In genomic region chr4:101806914-101807313, GRCh38 we compare ENCODE assay signal across 10 cellular contexts. TPM values are rescaled to one million over a fixed set of nuclear protein-coding genes. Genes with fewer than 3 reads are reported as not detected.
DNase-seq lines count a peak whose midpoint lies in the region; ATAC-seq and TF ChIP-seq lines count a peak whose summit lies in the region.
"Had no signal": no experiment of that assay in that cellular context is flagged by ENCODE, and none has a peak within 500 bp of the region (broad histone marks: within the 10 kb centered on the region; RNA-seq: fewer than 3 reads in every experiment).

No MANE protein-coding gene starts in this region.

- TF ChIP-seq CTCF in omental fat pad (IDR thresholded peaks at IDR 0.05) (no peak), transverse colon (IDR thresholded peaks at IDR 0.05) (no peak)

- POLR2A ChIA-PET in CD8-positive, alpha-beta memory T cell (lab: Charles Lee) = no interaction called here

- H3K27ac ChIP-seq in CD8-positive, alpha-beta memory T cell (ENCODE audit: low read depth, low read length) = no peak overlapping the region
- H3K27ac ChIP-seq in transverse colon = no peak overlapping the region

- 44 to 51% methylated on average over 2 of the region's 2 CpGs for WGBS in transverse colon (ENCODE audit: low coverage in 1 of 2), 2 donors

- DNase-seq in ACHN (peak; percentile 67), astrocyte of the hippocampus (ENCODE audit: low read depth, low spot score) (peak; percentile 25), omental fat pad (ENCODE audit: low spot score) (no peak), transverse colon (no peak), T-helper 9 cell (no peak)
- no peak for DNase-seq in CD8-positive, alpha-beta memory T cell
- DNase-seq: CD4-positive, CD25-positive, alpha-beta regulatory T cell had no signal

- no peaks in the 10 kb centered on the region for H3K4me1 ChIP-seq in CD8-positive, alpha-beta memory T cell (ENCODE audit: insufficient read depth, low read length)
- no peaks in the 10 kb centered on the region for H3K4me1 ChIP-seq in transverse colon

- H3K4me3 ChIP-seq in CD8-positive, alpha-beta memory T cell (ENCODE audit: low read length) = no peak overlapping the region
- no peak overlapping the region for H3K4me3 ChIP-seq in transverse colon

- H3K9me3 Mint-ChIP-seq in CD8-positive, alpha-beta memory T cell = no peaks in the 10 kb centered on the region
- H3K9me3 Mint-ChIP-seq: activated naive CD4-positive, alpha-beta T cell treated with anti-CD3 and anti-CD28 coated beads, Interleukin-2, amount 50 U/mL, for 24 hours had no signal

- CTCF ChIA-PET in CD8-positive, alpha-beta memory T cell (lab: Charles Lee) = no interaction called here

- no peaks in the 10 kb centered on the region for H3K9me3 ChIP-seq in CD8-positive, alpha-beta memory T cell (ENCODE audit: low read length)
- no peaks in the 10 kb centered on the region for H3K9me3 ChIP-seq in transverse colon

- H3K36me3 Mint-ChIP-seq in CD8-positive, alpha-beta memory T cell = no peaks in the 10 kb centered on the region
- H3K36me3 Mint-ChIP-seq: activated naive CD4-positive, alpha-beta T cell treated with anti-CD3 and anti-CD28 coated beads, Interleukin-2, amount 50 U/mL, for 24 hours; CD4-positive, CD25-positive, alpha-beta regulatory T cell had no signal

- ATAC-seq in GM19438 (IDR thresholded peaks at IDR 0.05; ENCODE audit: low read depth, unreplicated experiment) (peak; percentile 95), HG03159 (IDR thresholded peaks at IDR 0.05; ENCODE audit: unreplicated experiment) (peak; percentile 97), omental fat pad (ENCODE audit: low FRiP score) (no peak)

- no peaks in the 10 kb centered on the region for H3K36me3 ChIP-seq in CD8-positive, alpha-beta memory T cell (ENCODE audit: insufficient read depth, low read length)
- H3K36me3 ChIP-seq in transverse colon = no peaks in the 10 kb centered on the region

- TF ChIP-seq POLR2A in transverse colon (IDR thresholded peaks at IDR 0.05) = no peak

- H3K4me3 Mint-ChIP-seq in CD8-positive, alpha-beta memory T cell = no peak overlapping the region
- H3K4me3 Mint-ChIP-seq: activated naive CD4-positive, alpha-beta T cell treated with anti-CD3 and anti-CD28 coated beads, Interleukin-2, amount 50 U/mL, for 24 hours; CD4-positive, CD25-positive, alpha-beta regulatory T cell had no signal

- peaks cover 0 to 26% of the 10 kb centered on the region in 2 donors for H3K27me3 Mint-ChIP-seq in CD8-positive, alpha-beta memory T cell
- H3K27me3 Mint-ChIP-seq: CD4-positive, CD25-positive, alpha-beta regulatory T cell had no signal

- no peaks in the 10 kb centered on the region for H3K27me3 ChIP-seq in CD8-positive, alpha-beta memory T cell (ENCODE audit: insufficient read depth, low read length, poor library complexity, severe bottlenecking)
- no peaks in the 10 kb centered on the region for H3K27me3 ChIP-seq in transverse colon

- intact Hi-C loops in transverse colon (cut with DNase I; ENCODE audit: low total_unique reads) = no loop called here

- in situ Hi-C loops in ACHN (cut with HindIII; ENCODE audit: low pct_ligation_motif_present, low pct_unique_long_range_greater_than_20kb, low sequenced_read_pairs) (no loop called here), transverse colon (cut with MboI; ENCODE audit: low pct_ligation_motif_present in 1 of 4, low pct_unique_long_range_greater_than_20kb in 1 of 4, low sequenced_read_pairs in 3 of 4) (no loop called here)

- TF ChIP-seq EP300 in transverse colon (IDR thresholded peaks at IDR 0.05; ENCODE audit: low read depth) = no peak

- no peaks in the 10 kb centered on the region for H3K4me1 Mint-ChIP-seq in CD8-positive, alpha-beta memory T cell
- H3K4me1 Mint-ChIP-seq: activated naive CD4-positive, alpha-beta T cell treated with anti-CD3 and anti-CD28 coated beads, Interleukin-2, amount 50 U/mL, for 24 hours; CD4-positive, CD25-positive, alpha-beta regulatory T cell had no signal

- no peak overlapping the region for H3K27ac Mint-ChIP-seq in CD8-positive, alpha-beta memory T cell
- H3K27ac Mint-ChIP-seq: activated naive CD4-positive, alpha-beta T cell treated with anti-CD3 and anti-CD28 coated beads, Interleukin-2, amount 50 U/mL, for 24 hours had no signal

RNA-seq across cellular contexts. Expression of gene BANK1, which starts 16.4 kb away (rescaled TPM):
- not detected for total RNA-seq in CD8-positive, alpha-beta memory T cell
- polyA plus RNA-seq in CD8-positive, alpha-beta memory T cell = 0.74 TPM
- total RNA-seq in omental fat pad (1 to 10 TPM; 3.2 to 7.7 (median 6.9) TPM), transverse colon (10 to 100 TPM in 2 of 4 donors, under 1 TPM in 2; 0.20 to 22.4 (median 9.4) TPM)

Comparison
In these comparisons a context has a peak if more than half of its experiments do, and no peak if none do; other contexts are left out.
1. DNase-seq: peak in ACHN (single experiment) and astrocyte of the hippocampus (single experiment); none in CD8-positive, alpha-beta memory T cell (0 of 5), omental fat pad (single experiment), transverse colon (single experiment) and T-helper 9 cell (single experiment).